17 cellular contexts compared by ENCODE assay signal in the genomic region with DNA sequence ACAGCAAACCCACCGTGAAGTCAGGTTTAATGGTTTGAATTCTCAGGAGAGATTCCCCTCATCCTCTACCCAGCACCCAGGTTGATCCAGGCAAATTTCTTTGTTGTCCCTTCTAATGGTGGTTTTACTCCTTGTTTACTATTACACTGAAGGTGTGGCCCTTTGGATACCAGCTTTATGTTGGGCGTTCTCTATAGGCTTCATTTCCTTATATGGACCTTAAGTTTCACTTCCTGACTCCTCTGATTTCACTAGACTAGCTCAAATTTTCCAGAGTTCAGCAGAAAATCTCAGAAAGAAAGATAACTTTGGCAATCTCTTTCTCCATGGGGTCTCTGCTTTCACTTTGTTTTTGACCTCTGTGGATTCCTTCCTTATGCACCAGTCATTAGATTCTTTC.
DNase-seq lines count a peak whose midpoint lies in the region; ATAC-seq, FAIRE-seq and TF ChIP-seq lines count a peak whose summit lies in the region.
"Had no signal": no experiment of that assay in that cellular context is flagged by ENCODE, and none has a peak within 500 bp of the region (broad histone marks: within the 10 kb centered on the region; RNA-seq: fewer than 3 reads in every experiment).

No MANE protein-coding gene starts in this region.

- TF ChIP-seq CTCF in mammary epithelial cell (conservative IDR thresholded peaks at IDR 0.05 in 1 of 2, IDR thresholded peaks at IDR 0.05 in 1 of 2; ENCODE audit: extremely low read depth in 1 of 2, insufficient read depth in 1 of 2, low read depth in 1 of 2, low read length in 2 of 2) (no peak), breast epithelium (IDR thresholded peaks at IDR 0.05) (no peak), pancreas (IDR thresholded peaks at IDR 0.05) (no peak)

- in situ Hi-C loops in mammary epithelial cell (cut with MboI; ENCODE audit: low sequenced_read_pairs in 2 of 2): no loop called here

- H3K36me3 ChIP-seq in mammary epithelial cell (ENCODE audit: insufficient read depth, low read length): no peaks in the 10 kb centered on the region
- no peaks in the 10 kb centered on the region for H3K36me3 ChIP-seq in breast epithelium
- no peaks in the 10 kb centered on the region for H3K36me3 ChIP-seq in pancreas
- H3K36me3 ChIP-seq: SJSA1 had no signal

- ATAC-seq in left colon (peak; percentile 96), pancreas (no peak), GM21576 (IDR thresholded peaks at IDR 0.05; ENCODE audit: unreplicated experiment) (no peak)
- ATAC-seq: Panc1 had no signal

- CTCF ChIA-PET in mammary epithelial cell (lab: Charles Lee; ENCODE audit: low non-redundant PET): no interaction called here

- dilution Hi-C loops in mammary epithelial cell (cut with HindIII; ENCODE audit: low sequenced_read_pairs): no loop called here

- H3K4me3 ChIP-seq in mammary epithelial cell (replicated peaks in 1 of 3; ENCODE audit: insufficient read depth in 1 of 3, low read depth in 2 of 3, low read length in 3 of 3) (no peak overlapping the region), breast epithelium (no peak overlapping the region), pancreas (no peak overlapping the region)
- H3K4me3 ChIP-seq: SJSA1 had no signal

- H3K79me2 ChIP-seq in mammary epithelial cell (ENCODE audit: insufficient read depth, low read length): no peaks in the 10 kb centered on the region

- H3K27me3 ChIP-seq in mammary epithelial cell (ENCODE audit: insufficient read depth, low read length) (no peaks in the 10 kb centered on the region), breast epithelium (no peaks in the 10 kb centered on the region), pancreas (no peaks in the 10 kb centered on the region)
- H3K27me3 ChIP-seq: SJSA1 had no signal

- H3K4me2 ChIP-seq in mammary epithelial cell (ENCODE audit: insufficient read depth, low read depth, low read length): no peak overlapping the region

- TF ChIP-seq POLR2A in breast epithelium (IDR thresholded peaks at IDR 0.05): no peak

- H3K27ac ChIP-seq in mammary epithelial cell (ENCODE audit: insufficient read depth, low read depth, low read length) (no peak overlapping the region), breast epithelium (no peak overlapping the region), pancreas (no peak overlapping the region)
- H3K27ac ChIP-seq: C4-2B, SJSA1 had no signal

- no TSS peak for BruUV-seq in mammary epithelial cell (replicated peaks; lab: Mats Ljungman, UMichigan)

- H2AFZ ChIP-seq in mammary epithelial cell (ENCODE audit: low read depth, low read length): peak overlapping the region; percentile 31

- DNase-seq in mammary epithelial cell: no peak
- DNase-seq in breast epithelium (ENCODE audit: low spot score in 2 of 2): no peak
- peak; percentile 12 for DNase-seq in OCI-M1 (lab: John Stamatoyannopoulos, UW)
- no peak for DNase-seq in left colon
- no peak for DNase-seq in pancreas
- DNase-seq in islet precursor cell: no peak
- DNase-seq: Kasumi-1, NCI-H1092 treated with DMSO at 0.1 percent for 48 hours, NCI-H1436 treated with DMSO at 0.1 percent for 48 hours, NCI-H2029 treated with DMSO at 0.1 percent for 48 hours, NCI-H2171, NCI-H524 treated with DMSO at 0.1 percent for 48 hours had no signal

- FAIRE-seq in pancreas (lab: Jason Lieb, UNC): no peak
- FAIRE-seq: H54 had no signal

- no peak overlapping the region for H3K9ac ChIP-seq in mammary epithelial cell (ENCODE audit: insufficient read depth, low read length)

- H4K20me1 ChIP-seq in mammary epithelial cell (ENCODE audit: insufficient read depth, low read length): no peaks in the 10 kb centered on the region

- H3K4me1 ChIP-seq in mammary epithelial cell (ENCODE audit: insufficient read depth, low read length) (peaks cover 4% of the 10 kb centered on the region), breast epithelium (no peaks in the 10 kb centered on the region), pancreas (no peaks in the 10 kb centered on the region)
- H3K4me1 ChIP-seq: SJSA1 had no signal

- WGBS in mammary epithelial cell (ENCODE audit: low coverage, missing lambda C conversion rate): 78% methylated on average over 2 of the region's 2 CpGs
- WGBS in pancreas, 2 donors: 90 to 92% methylated on average over 2 of the region's 2 CpGs

- intact Hi-C loops in mammary epithelial cell (cut with micrococcal nuclease): no loop called here
- intact Hi-C loops in breast epithelium (cut with DNase I; ENCODE audit: low total_unique reads): no loop called here
- intact Hi-C loops in left colon (cut with DNase I, micrococcal nuclease): no loop called here
- intact Hi-C loops in pancreas (cut with DNase I): no loop called here

- H3K9me3 ChIP-seq in mammary epithelial cell (replicated peaks; ENCODE audit: insufficient read depth, low read length) (no peaks in the 10 kb centered on the region), breast epithelium (no peaks in the 10 kb centered on the region), pancreas (no peaks in the 10 kb centered on the region)
- H3K9me3 ChIP-seq: SJSA1 had no signal
